8 cellular contexts compared by ENCODE assay signal in genomic region chr17:82648165-82648668, GRCh38. TPM values are rescaled to one million over a fixed set of nuclear protein-coding genes. Genes with fewer than 3 reads are reported as not detected.
A peak's percentile ranks its signal among the peaks of the same experiment; 100 is the strongest.
DNase-seq lines count a peak whose midpoint lies in the region; ATAC-seq and TF ChIP-seq lines count a peak whose summit lies in the region.

Gene WDR45B (minus strand): TSS chr17:82648444. CDS start chr17:82648340, 104 bp downstream.

- H3K9ac ChIP-seq in adipocyte (ENCODE audit: low read length) = peak within 1 kb of the TSS; percentile 95
- H3K9ac ChIP-seq in trophoblast cell (ENCODE audit: low read length) = peak within 1 kb of the TSS; percentile 97

- peak within 1 kb of the TSS; percentile 76 for H3K18ac ChIP-seq in trophoblast cell (ENCODE audit: low read length)

- H2AK5ac ChIP-seq in trophoblast cell (ENCODE audit: low read length) = peak within 1 kb of the TSS; percentile 60

- ATAC-seq in HG02763 (IDR thresholded peaks at IDR 0.05; ENCODE audit: unreplicated experiment) = peak; percentile 84

- H3K36me3 ChIP-seq in adipocyte (ENCODE audit: control insufficient read depth, insufficient read depth, low read length, severe bottlenecking) (peaks cover 12% of the 10 kb centered on the region), trophoblast cell (ENCODE audit: control insufficient read depth in 1 of 2, insufficient read depth in 2 of 2, low read length in 2 of 2) (peaks cover 5 to 11% of the 10 kb centered on the region in 2 experiments), tibial nerve (peaks cover 0 to 14% (median 0%) of the 10 kb centered on the region in 3 donors)

- H2AFZ ChIP-seq in trophoblast cell (ENCODE audit: insufficient read depth, low read length, poor library complexity) = peak within 1 kb of the TSS; percentile 44

- H4K91ac ChIP-seq in trophoblast cell (ENCODE audit: low read depth, low read length) = peak within 1 kb of the TSS; percentile 83

- peak within 1 kb of the TSS; percentile 81 for H2BK120ac ChIP-seq in trophoblast cell (ENCODE audit: insufficient read depth, low read length, poor library complexity)

- H3K4me3 ChIP-seq in adipocyte (ENCODE audit: low read length) (peak within 1 kb of the TSS; percentile 92), trophoblast cell (ENCODE audit: low read depth, low read length) (peak within 1 kb of the TSS; percentile 99), tibial nerve (peak within 1 kb of the TSS; percentile 83 to 100 (median 93))

- H3K79me2 ChIP-seq in trophoblast cell (ENCODE audit: control insufficient read depth, insufficient read depth, low read length, poor library complexity) = peaks cover 14% of the 10 kb centered on the region

- TF ChIP-seq EP300 in tibial nerve (IDR thresholded peaks at IDR 0.05) = peak; percentile 57 to 99

- peaks cover 11% of the 10 kb centered on the region for H3K4me1 ChIP-seq in adipocyte (ENCODE audit: control insufficient read depth, insufficient read depth, low read length)
- peaks cover 0 to 9% of the 10 kb centered on the region in 2 experiments for H3K4me1 ChIP-seq in trophoblast cell (ENCODE audit: control insufficient read depth in 1 of 2, insufficient read depth in 2 of 2, low read length in 2 of 2)
- H3K4me1 ChIP-seq in tibial nerve = peaks cover 0 to 37% (median 19%) of the 10 kb centered on the region in 4 donors

- H2BK5ac ChIP-seq in trophoblast cell (ENCODE audit: low read depth, low read length, poor library complexity) = peak within 1 kb of the TSS; percentile 37

- H3K9me3 ChIP-seq in adipocyte (ENCODE audit: control insufficient read depth, low read length) (no peaks in the 10 kb centered on the region), trophoblast cell (ENCODE audit: insufficient read depth, low read depth, low read length) (no peaks in the 10 kb centered on the region), tibial nerve (no peaks in the 10 kb centered on the region)

- H3K79me1 ChIP-seq in trophoblast cell (ENCODE audit: low read length) = peaks cover 5% of the 10 kb centered on the region

- H3K4ac ChIP-seq in trophoblast cell (ENCODE audit: low read depth, low read length) = peak within 1 kb of the TSS; percentile 93

- H3K4me2 ChIP-seq in trophoblast cell (ENCODE audit: low read length) = peak within 1 kb of the TSS; percentile 93

- no peak within 1 kb of the TSS for H2BK12ac ChIP-seq in trophoblast cell (ENCODE audit: low read length)

- TF ChIP-seq POLR2A in GM10847 (IDR thresholded peaks at IDR 0.05; ENCODE audit: extremely low read depth, insufficient read length) = peak; percentile 95
- peak; percentile 93 to 99 for TF ChIP-seq POLR2A in tibial nerve (IDR thresholded peaks at IDR 0.05)

- TF ChIP-seq CTCF in tibial nerve (IDR thresholded peaks at IDR 0.05) = peak in 1 of 5 experiments; percentile 59

- H3K27ac ChIP-seq in trophoblast cell (ENCODE audit: low read depth, low read length) (peak within 1 kb of the TSS; percentile 90), tibial nerve (peak within 1 kb of the TSS; percentile 98 to 100 (median 99))

- peak within 1 kb of the TSS; percentile 93 for H3K14ac ChIP-seq in trophoblast cell (ENCODE audit: low read length)

- peak within 1 kb of the TSS; percentile 90 for H4K8ac ChIP-seq in trophoblast cell (ENCODE audit: low read depth, low read length)

- peak; percentile 98 for DNase-seq in NCI-H1436 (lab: John Stamatoyannopoulos, UW)
- peak; percentile 79 for DNase-seq in T follicular helper cell (ENCODE audit: low read depth)
- peak; percentile 99 for DNase-seq in adipocyte (ENCODE audit: low read depth)
- DNase-seq in cardiac septum (ENCODE audit: low spot score) = peak; percentile 96
- DNase-seq in trophoblast cell = peak; percentile 96 to 98
- DNase-seq in tibial nerve (ENCODE audit: low spot score in 2 of 2) = peak; percentile 83 to 87

- H4K12ac ChIP-seq in trophoblast cell (ENCODE audit: low read depth, low read length) = peak within 1 kb of the TSS; percentile 95

- no CpG with 5 or more reads among the region's 67 CpGs for WGBS in trophoblast cell (ENCODE audit: extremely low coverage, insufficient coverage, insufficient read length)
- 0 to 1% methylated on average over 32 to 37 of the region's 67 CpGs for WGBS in tibial nerve, 2 donors

- intact Hi-C loops in cardiac septum (cut with DNase I) = loop anchor here (2.0 to 5.0 kb wide), 3 partner anchors 21 to 104 kb away; partner anchors contain the start of gene TBCD

- H3K23ac ChIP-seq in trophoblast cell (ENCODE audit: low read length) = no peak within 1 kb of the TSS

- H3K27me3 ChIP-seq in adipocyte (replicated peaks; ENCODE audit: control insufficient read depth, insufficient read depth, low read length) (no peaks in the 10 kb centered on the region), trophoblast cell (ENCODE audit: insufficient read depth, low read length) (no peaks in the 10 kb centered on the region), tibial nerve (no peaks in the 10 kb centered on the region)

RNA-seq across cellular contexts. Expression of gene WDR45B, which starts in this region (rescaled TPM):
- total RNA-seq in cardiac septum = 45.4 TPM
- 69.9 and 72.0 TPM in 2 replicates for polyA plus RNA-seq in trophoblast cell (2013)
- total RNA-seq in tibial nerve = 100 to 1,000 TPM in 1 of 4 donors, 10 to 100 TPM in 3; 64.9 to 114 (median 88.5) TPM

Comparison
In these comparisons a context has a peak if more than half of its experiments do, and no peak if none do; other contexts are left out.
1. Peak in every context shown above with its lines: DNase-seq, ATAC-seq, H3K4me3 ChIP-seq and H3K27ac ChIP-seq.